In the genomic region with DNA sequence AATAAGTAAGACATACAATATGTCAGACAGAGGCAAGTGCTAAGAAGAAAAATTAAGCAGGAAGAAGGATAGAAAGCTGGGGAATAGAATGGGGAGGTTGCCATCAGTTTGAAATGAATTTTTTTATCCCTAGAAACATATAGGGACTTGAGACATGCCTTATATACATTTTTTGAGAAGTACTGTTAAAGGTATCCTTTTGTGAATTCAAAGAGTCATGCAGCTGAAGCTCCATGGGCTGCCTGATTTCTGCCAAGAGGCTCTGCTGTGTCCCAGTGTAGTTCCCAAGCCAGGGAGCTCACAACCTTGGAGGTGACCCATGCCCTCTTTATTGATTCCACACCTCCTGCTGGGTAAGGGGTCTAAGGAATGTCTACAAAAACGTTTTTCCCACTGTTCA, we compare ENCODE assay signal across 14 cellular contexts.
DNase-seq lines count a peak whose midpoint lies in the region; ATAC-seq and TF ChIP-seq lines count a peak whose summit lies in the region.
"Had no signal": no experiment of that assay in that cellular context is flagged by ENCODE, and none has a peak within 500 bp of the region (broad histone marks: within the 10 kb centered on the region; RNA-seq: fewer than 3 reads in every experiment).

No MANE protein-coding gene starts in this region.

- CTCF ChIA-PET in SK-N-SH (lab: Yijun Ruan, JAX), result no interaction called here
- CTCF ChIA-PET in naive thymus-derived CD4-positive, alpha-beta T cell (lab: Charles Lee), result no interaction called here

- H3K9me2 ChIP-seq in SK-N-SH, result no peaks in the 10 kb centered on the region

- no peak for DNase-seq in SK-N-SH
- peak; percentile 42 for DNase-seq in LHCN-M2 (ENCODE audit: low read depth)
- no peak for DNase-seq in astrocyte of the cerebellum (ENCODE audit: low read depth)
- no peak for DNase-seq in naive thymus-derived CD4-positive, alpha-beta T cell
- DNase-seq in left lung, result no peak
- no peak for DNase-seq in NCI-H1694 (lab: John Stamatoyannopoulos, UW)
- DNase-seq: 8988T, EL, kidney glomerular epithelial cell, NCI-H1417 treated with DMSO at 0.1 percent for 48 hours, NCI-H526 treated with DMSO at 0.1 percent for 48 hours, stomach had no signal

- H3K79me2 ChIP-seq in SK-N-SH (ENCODE audit: insufficient read depth), result peaks cover 99% of the 10 kb centered on the region

- TF ChIP-seq RAD21 in SK-N-SH (IDR thresholded peaks at IDR 0.05; ENCODE audit: low read length), result no peak

- TF ChIP-seq CTCF in SK-N-SH (IDR thresholded peaks at IDR 0.05), result no peak
- no peak for TF ChIP-seq CTCF in astrocyte of the cerebellum (IDR thresholded peaks at IDR 0.05; ENCODE audit: low read depth, low read length, missing control alignments)
- TF ChIP-seq CTCF in left lung (IDR thresholded peaks at IDR 0.05), result no peak

- intact Hi-C loops in naive thymus-derived CD4-positive, alpha-beta T cell (cut with micrococcal nuclease), result loop anchor here in 1 of 2 donors (10.0 kb wide), 1 partner anchor 80 kb away; no protein-coding TSS in a partner anchor
- intact Hi-C loops in left lung (cut with DNase I), result no loop called here

- peaks cover 0 to 37% (median 0%) of the 10 kb centered on the region in 5 donors for H3K36me3 Mint-ChIP-seq in naive thymus-derived CD4-positive, alpha-beta T cell

- H2AFZ ChIP-seq in SK-N-SH (ENCODE audit: low read depth), result no peak overlapping the region

- WGBS in SK-N-SH (ENCODE audit: low lambda C conversion rate), result 0% methylated on average over 1 of the region's 1 CpG

- H3K4me3 ChIP-seq in SK-N-SH (ENCODE audit: low read depth in 2 of 2, low read length in 1 of 2) (peak overlapping the region; percentile 61 to 69; a peak in 3 of 4 replicates), astrocyte of the cerebellum (ENCODE audit: low read depth, low read length) (peak overlapping the region; percentile 61), left lung (peak overlapping the region in 1 of 2 donors; percentile 49)
- peak overlapping the region; percentile 19 for H3K4me3 ChIP-seq in naive thymus-derived CD4-positive, alpha-beta T cell (ENCODE audit: low read length)

- peaks cover 53% of the 10 kb centered on the region; the same call in 1 of the 2 replicates for H4K20me1 ChIP-seq in SK-N-SH (ENCODE audit: insufficient read depth)

- peak overlapping the region in 2 of 9 donors; percentile 44 to 59 for H3K27ac Mint-ChIP-seq in naive thymus-derived CD4-positive, alpha-beta T cell

- peaks cover 87% of the 10 kb centered on the region for H3F3A ChIP-seq in SK-N-SH (replicated peaks; ENCODE audit: insufficient read depth)

- H3K9me3 Mint-ChIP-seq in naive thymus-derived CD4-positive, alpha-beta T cell, result no peaks in the 10 kb centered on the region

- in situ Hi-C loops in astrocyte of the cerebellum (cut with HindIII; ENCODE audit: low sequenced_read_pairs), result no loop called here

- H3K4me3 Mint-ChIP-seq in naive thymus-derived CD4-positive, alpha-beta T cell, result peak overlapping the region in 1 of 10 donors; percentile 55

- no peaks in the 10 kb centered on the region for H3K27me3 Mint-ChIP-seq in naive thymus-derived CD4-positive, alpha-beta T cell

- no peaks in the 10 kb centered on the region for H3K9me3 ChIP-seq in SK-N-SH
- no peaks in the 10 kb centered on the region for H3K9me3 ChIP-seq in naive thymus-derived CD4-positive, alpha-beta T cell (ENCODE audit: control insufficient read depth in 2 of 3, low read length in 3 of 3)
- H3K9me3 ChIP-seq in left lung, result no peaks in the 10 kb centered on the region
- H3K9me3 ChIP-seq: stomach had no signal

- peaks cover 15 to 54% (median 39%) of the 10 kb centered on the region in 7 donors for H3K4me1 Mint-ChIP-seq in naive thymus-derived CD4-positive, alpha-beta T cell

- no peak for ATAC-seq in SK-N-SH treated with all-trans-retinoic acid at 6 μM for 48 hours
- ATAC-seq in naive thymus-derived CD4-positive, alpha-beta T cell, result no peak
- ATAC-seq in left lung, result no peak
- ATAC-seq in activated CD4-positive, CD25-positive, alpha-beta regulatory T cell treated with anti-CD3 and anti-CD28 coated beads, Interleukin-2, amount 50 U/mL, for 24 hours, result no peak

- H3K36me3 ChIP-seq in SK-N-SH (replicated peaks in 1 of 2; ENCODE audit: control insufficient read depth in 1 of 2, insufficient read depth in 2 of 2, low read length in 1 of 2) (peaks cover 71 to 93% of the 10 kb centered on the region in 2 experiments), left lung (peaks cover 0 to 1% of the 10 kb centered on the region in 2 donors)
- H3K36me3 ChIP-seq in naive thymus-derived CD4-positive, alpha-beta T cell (ENCODE audit: control insufficient read depth in 2 of 3, insufficient read depth in 3 of 3, low read length in 3 of 3), result no peaks in the 10 kb centered on the region
- H3K36me3 ChIP-seq: stomach had no signal

- H3K9ac ChIP-seq in SK-N-SH, result peak overlapping the region; percentile 99

- H3K27me3 ChIP-seq in SK-N-SH (ENCODE audit: insufficient read depth) (no peaks in the 10 kb centered on the region), left lung (no peaks in the 10 kb centered on the region)
- no peaks in the 10 kb centered on the region for H3K27me3 ChIP-seq in naive thymus-derived CD4-positive, alpha-beta T cell (ENCODE audit: control insufficient read depth in 2 of 2, insufficient read depth in 2 of 2, low read length in 2 of 2)
- H3K27me3 ChIP-seq: stomach had no signal

- H3K27ac ChIP-seq in SK-N-SH (ENCODE audit: low read depth in 2 of 2, low read length in 1 of 2), result peak overlapping the region; percentile 81 to 96; a peak in 3 of 4 replicates
- H3K27ac ChIP-seq in naive thymus-derived CD4-positive, alpha-beta T cell (ENCODE audit: low read depth, low read length), result no peak overlapping the region
- no peak overlapping the region for H3K27ac ChIP-seq in left lung
- H3K27ac ChIP-seq: stomach had no signal

- POLR2A ChIA-PET in SK-N-SH (lab: Yijun Ruan, JAX), result no interaction called here
- POLR2A ChIA-PET in naive thymus-derived CD4-positive, alpha-beta T cell (lab: Charles Lee), result no interaction called here

- H3K4me1 ChIP-seq in SK-N-SH (ENCODE audit: control insufficient read depth in 1 of 2, insufficient read depth in 2 of 2, low read depth in 1 of 2, low read length in 1 of 2) (peaks cover 0 to 14% of the 10 kb centered on the region in 2 experiments; a peak in 2 of 4 replicates), left lung (peaks cover 0 to 53% of the 10 kb centered on the region in 2 donors)
- peaks cover 5 to 38% of the 10 kb centered on the region in 2 donors for H3K4me1 ChIP-seq in naive thymus-derived CD4-positive, alpha-beta T cell (ENCODE audit: control insufficient read depth in 2 of 2, insufficient read depth in 2 of 2, low read length in 2 of 2)

- no peak for TF ChIP-seq EP300 in SK-N-SH (IDR thresholded peaks at IDR 0.05; ENCODE audit: borderline replicate concordance in 1 of 2, low read depth in 1 of 2, low read length in 1 of 2)

- peak overlapping the region; percentile 81 for H3K4me2 ChIP-seq in SK-N-SH

TF ChIP-seq in SK-N-SH, 30 proteins besides CTCF, POLR2A, EP300 and RAD21 (continues in another document):
- TF ChIP-seq POLR2AphosphoS5 (IDR thresholded peaks at IDR 0.05; ENCODE audit: low read depth, low read length) (no peak; the same call in 1 of the 2 replicates), PBX3 (IDR thresholded peaks at IDR 0.05) (no peak), IRF3 (IDR thresholded peaks at IDR 0.05; ENCODE audit: low read depth, low read length) (no peak)

TF ChIP-seq in SK-N-SH treated with all-trans-retinoic acid at 6 μM for 48 hours, 23 proteins besides CTCF, POLR2A, EP300 and RAD21 (continues in another document):
- TF ChIP-seq ZNF565 (CRISPR knock-in tag; conservative IDR thresholded peaks at IDR 0.05; ENCODE audit: low read depth) (no peak), BACH2 (CRISPR knock-in tag; IDR thresholded peaks at IDR 0.05; ENCODE audit: borderline replicate concordance) (no peak), TOX (CRISPR knock-in tag; IDR thresholded peaks at IDR 0.05; ENCODE audit: borderline replicate concordance) (no peak), SNAI2 (CRISPR knock-in tag; IDR thresholded peaks at IDR 0.05) (no peak), PPARA (CRISPR knock-in tag; IDR thresholded peaks at IDR 0.05; ENCODE audit: borderline replicate concordance) (no peak), ZFP30 (CRISPR knock-in tag; IDR thresholded peaks at IDR 0.05) (no peak), ZC3H10 (CRISPR knock-in tag; IDR thresholded peaks at IDR 0.05) (no peak), OSR1 (CRISPR knock-in tag; IDR thresholded peaks at IDR 0.05) (no peak), ZNF8 (CRISPR knock-in tag; IDR thresholded peaks at IDR 0.05) (no peak), ISL1 (CRISPR knock-in tag; IDR thresholded peaks at IDR 0.05) (no peak), RARB (CRISPR knock-in tag; IDR thresholded peaks at IDR 0.05) (no peak), GLIS3 (CRISPR knock-in tag; IDR thresholded peaks at IDR 0.05) (no peak), ARNTL (CRISPR knock-in tag; IDR thresholded peaks at IDR 0.05; ENCODE audit: borderline replicate concordance, low read depth) (no peak), CSRNP3 (CRISPR knock-in tag; IDR thresholded peaks at IDR 0.05) (no peak), TCF4 (CRISPR knock-in tag; IDR thresholded peaks at IDR 0.05; ENCODE audit: borderline replicate concordance) (no peak), ZNF70 (CRISPR knock-in tag; IDR thresholded peaks at IDR 0.05) (no peak)
- TF ChIP-seq, protein P1, sequence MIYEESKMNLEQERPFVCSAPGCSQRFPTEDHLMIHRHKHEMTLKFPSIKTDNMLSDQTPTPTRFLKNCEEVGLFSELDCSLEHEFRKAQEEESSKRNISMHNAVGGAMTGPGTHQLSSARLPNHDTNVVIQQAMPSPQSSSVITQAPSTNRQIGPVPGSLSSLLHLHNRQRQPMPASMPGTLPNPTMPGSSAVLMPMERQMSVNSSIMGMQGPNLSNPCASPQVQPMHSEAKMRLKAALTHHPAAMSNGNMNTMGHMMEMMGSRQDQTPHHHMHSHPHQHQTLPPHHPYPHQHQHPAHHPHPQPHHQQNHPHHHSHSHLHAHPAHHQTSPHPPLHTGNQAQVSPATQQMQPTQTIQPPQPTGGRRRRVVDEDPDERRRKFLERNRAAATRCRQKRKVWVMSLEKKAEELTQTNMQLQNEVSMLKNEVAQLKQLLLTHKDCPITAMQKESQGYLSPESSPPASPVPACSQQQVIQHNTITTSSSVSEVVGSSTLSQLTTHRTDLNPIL (CRISPR knock-in tag; IDR thresholded peaks at IDR 0.05; ENCODE audit: low read depth), result no peak

Comparison
In these comparisons a context has a peak if more than half of its experiments do, and no peak if none do; other contexts are left out.
1. H3K27ac ChIP-seq: peak in SK-N-SH (2 of 2); none in naive thymus-derived CD4-positive, alpha-beta T cell (single experiment) and left lung (0 of 2).